8 cellular contexts compared by ENCODE assay signal in genomic region chr17:81035389-81036127, GRCh38. TPM values are rescaled to one million over a fixed set of nuclear protein-coding genes. Genes with fewer than 3 reads are reported as not detected.
DNase-seq lines count a peak whose midpoint lies in the region; ATAC-seq, FAIRE-seq and TF ChIP-seq lines count a peak whose summit lies in the region.

No MANE protein-coding gene starts in this region.

- FAIRE-seq in D721Med (lab: Jason Lieb, UNC), result no peak

- H3K27me3 ChIP-seq in DND-41 (ENCODE audit: insufficient read depth, low read length, poor library complexity), result peaks cover 2% of the 10 kb centered on the region
- no peaks in the 10 kb centered on the region for H3K27me3 ChIP-seq in left ventricle myocardium inferior (ENCODE audit: low read depth)
- H3K27me3 ChIP-seq in sigmoid colon, result no peaks in the 10 kb centered on the region

- peaks cover 17% of the 10 kb centered on the region for H4K20me1 ChIP-seq in DND-41 (ENCODE audit: insufficient read depth, low read length)

- H3K9me3 ChIP-seq in DND-41 (ENCODE audit: insufficient read depth, low read length, severe bottlenecking) (no peaks in the 10 kb centered on the region), left ventricle myocardium inferior (replicated peaks) (no peaks in the 10 kb centered on the region), sigmoid colon (no peaks in the 10 kb centered on the region)

- H3K27ac ChIP-seq in DND-41 (ENCODE audit: low read length), result no peak overlapping the region
- peak overlapping the region; percentile 84 for H3K27ac ChIP-seq in left ventricle myocardium inferior (replicated peaks)
- H3K27ac ChIP-seq in sigmoid colon, result peak overlapping the region; percentile 76 to 92 (median 87)

- no peak for TF ChIP-seq EP300 in sigmoid colon (IDR thresholded peaks at IDR 0.05)

- no peak for TF ChIP-seq POLR2A in sigmoid colon (IDR thresholded peaks at IDR 0.05)

- TF ChIP-seq CTCF in DND-41 (IDR thresholded peaks at IDR 0.05; ENCODE audit: borderline replicate concordance, extremely low read depth, low read length, poor library complexity, severe bottlenecking), result no peak
- TF ChIP-seq CTCF in HFF-Myc (IDR thresholded peaks at IDR 0.05; ENCODE audit: low read depth, low read length, missing control alignments), result no peak
- TF ChIP-seq CTCF in left ventricle myocardium inferior (IDR thresholded peaks at IDR 0.05; ENCODE audit: borderline replicate concordance), result no peak
- no peak for TF ChIP-seq CTCF in sigmoid colon (IDR thresholded peaks at IDR 0.05)
- no peak for TF ChIP-seq CTCF in D721Med (IDR thresholded peaks at IDR 0.05; ENCODE audit: insufficient read depth, missing control alignments)

- peak overlapping the region; percentile 90 for H3K4me2 ChIP-seq in DND-41 (ENCODE audit: insufficient read depth, low read length)

- peak overlapping the region; percentile 85; the same call in 1 of the 2 replicates for H2AFZ ChIP-seq in DND-41 (ENCODE audit: low read depth, low read length)

- intact Hi-C loops in left ventricle myocardium inferior (cut with micrococcal nuclease), result no loop called here
- intact Hi-C loops in sigmoid colon (cut with DNase I), result loop anchor here (5.0 to 10.0 kb wide), 2 partner anchors 43 to 189 kb away; partner anchors contain the start of genes CEP131 and CHMP6

- 8 to 9% methylated on average over 80 of the region's 80 CpGs for WGBS in sigmoid colon, 2 donors

- H3K36me3 ChIP-seq in DND-41 (ENCODE audit: insufficient read depth, low read length), result no peaks in the 10 kb centered on the region
- H3K36me3 ChIP-seq in left ventricle myocardium inferior, result no peaks in the 10 kb centered on the region
- peaks cover 0 to 11% (median 0%) of the 10 kb centered on the region in 4 donors for H3K36me3 ChIP-seq in sigmoid colon

- H3K4me1 ChIP-seq in DND-41 (ENCODE audit: insufficient read depth, low read length) (peaks cover 23% of the 10 kb centered on the region), left ventricle myocardium inferior (peaks cover 89% of the 10 kb centered on the region), sigmoid colon (peaks cover 0 to 62% (median 59%) of the 10 kb centered on the region in 4 donors)

- no peak for DNase-seq in DND-41
- DNase-seq in HFF-Myc (ENCODE audit: extremely low read depth, low read depth), result no peak
- peak; percentile 47 to 51 for DNase-seq in activated T-cell treated with anti-CD3 and anti-CD28 coated beads, Interleukin-2, amount 50 U/mL, for 48 hours
- DNase-seq in left ventricle myocardium inferior, result no peak
- DNase-seq in sigmoid colon, result no peak
- no peak for DNase-seq in iPS-NIHi7 (ENCODE audit: extremely low spot score)
- no peak for DNase-seq in D721Med (ENCODE audit: insufficient read length, low spot score)

- ATAC-seq in DND-41 (ENCODE audit: insufficient read depth, low read depth), result no peak
- no peak for ATAC-seq in GM18511 (IDR thresholded peaks at IDR 0.05; ENCODE audit: unreplicated experiment)

- H3K79me2 ChIP-seq in DND-41 (ENCODE audit: insufficient read depth, low read length), result no peaks in the 10 kb centered on the region

- peak overlapping the region; percentile 53 for H3K9ac ChIP-seq in DND-41 (ENCODE audit: low read depth, low read length)

- H3K4me3 ChIP-seq in DND-41 (ENCODE audit: low read depth in 1 of 2, low read length in 2 of 2), result peak overlapping the region in 1 of 2 experiments; percentile 85; a peak in 2 of 4 replicates
- H3K4me3 ChIP-seq in HFF-Myc (replicated peaks; ENCODE audit: low read depth, low read length), result peak overlapping the region; percentile 62
- H3K4me3 ChIP-seq in left ventricle myocardium inferior, result peak overlapping the region; percentile 76
- peak overlapping the region; percentile 53 to 67 (median 62) for H3K4me3 ChIP-seq in sigmoid colon

RNA-seq across cellular contexts. Expression of gene BAIAP2, which starts 0.6 kb away (rescaled TPM):
- total RNA-seq in left ventricle myocardium inferior, result 27.9 TPM
- 10 to 100 TPM; 32.6 to 52.3 (median 50.9) TPM for total RNA-seq in sigmoid colon
- 10 to 100 TPM in 2 of 3 donors, 1 to 10 TPM in 1; 6.5 to 17.2 (median 14.4) TPM for polyA plus RNA-seq in sigmoid colon

RNA-seq across cellular contexts. Expression of gene CHMP6, which starts 43.9 kb away (rescaled TPM):
- total RNA-seq in left ventricle myocardium inferior (15.9 TPM), sigmoid colon (10 to 100 TPM; 15.7 to 28.2 (median 22.2) TPM)
- 10 to 100 TPM; 36.3 to 40.4 (median 37.2) TPM for polyA plus RNA-seq in sigmoid colon

Comparison
In these comparisons a context has a peak if more than half of its experiments do, and no peak if none do; other contexts are left out.
1. DNase-seq: peak in activated T-cell treated with anti-CD3 and anti-CD28 coated beads, Interleukin-2, amount 50 U/mL, for 48 hours (2 of 2); none in DND-41 (single experiment), HFF-Myc (single experiment), left ventricle myocardium inferior (single experiment), sigmoid colon (single experiment), iPS-NIHi7 (single experiment) and D721Med (single experiment).